Comparison of ENCODE assay signal across 22 cellular contexts in the genomic region with DNA sequence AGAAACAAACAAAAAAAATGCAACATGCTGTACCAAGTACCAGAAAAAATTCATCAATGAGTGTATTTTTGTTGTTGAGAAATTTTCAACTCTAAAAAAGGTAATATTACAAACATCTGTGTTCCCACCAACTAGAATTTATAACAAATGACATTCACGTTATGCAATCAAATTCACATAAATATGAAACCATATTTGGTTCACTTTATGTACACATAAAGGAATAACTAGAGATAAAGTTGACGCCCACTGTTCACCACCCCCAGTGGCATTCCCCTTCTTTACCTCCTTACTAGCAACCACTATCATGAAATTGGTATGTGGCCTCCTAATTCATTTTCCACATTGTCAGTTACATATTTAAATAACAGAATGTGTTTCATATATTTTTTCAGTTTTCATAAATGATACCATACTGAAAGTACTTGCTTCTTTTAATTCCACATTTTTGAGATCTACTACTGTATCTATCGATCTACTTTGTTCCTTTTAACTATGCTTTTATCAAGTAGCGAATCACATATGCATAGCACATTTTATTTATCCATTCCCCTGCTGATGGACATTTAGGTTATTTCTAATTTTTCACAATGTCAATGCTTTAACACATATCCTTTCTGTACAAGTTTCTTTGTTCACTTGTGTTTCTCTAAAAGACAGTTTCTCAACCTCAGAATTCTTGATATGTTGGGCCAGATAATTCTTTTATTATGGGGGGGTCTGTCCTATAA.
"Had no signal": no experiment of that assay in that cellular context is flagged by ENCODE, and none has a peak within 500 bp of the region (broad histone marks: within the 10 kb centered on the region; RNA-seq: fewer than 3 reads in every experiment).

No MANE protein-coding gene starts in this region.

- H3K4me3 Mint-ChIP-seq: activated B cell treated with CpG ODN at 0.5 μM for 24 hours; activated CD4-positive, alpha-beta memory T cell treated with anti-CD3 and anti-CD28 coated beads for 36 hours; activated CD8-positive, alpha-beta memory T cell treated with anti-CD3 and anti-CD28 coated beads, Interleukin-2, amount 10 ng/mL, durations not matched to agents 7 days and 5 days; activated T-helper 17 cell treated with anti-CD3 and anti-CD28 coated beads, Interleukin-2, amount 50 U/mL, for 72 hours; naive thymus-derived CD4-positive, alpha-beta T cell; T-helper 2 cell treated with Interferon-gamma antibody and Interleukin-4, amounts not matched to agents 5 μg/mL and 100 μg/mL, for 36 hours had no signal

- H3K27ac Mint-ChIP-seq: activated B cell treated with CpG ODN at 0.5 μM for 24 hours; activated CD4-positive, alpha-beta memory T cell treated with anti-CD3 and anti-CD28 coated beads for 36 hours; activated CD8-positive, alpha-beta memory T cell treated with anti-CD3 and anti-CD28 coated beads, Interleukin-2, amount 10 ng/mL, durations not matched to agents 7 days and 5 days; activated T-helper 17 cell treated with anti-CD3 and anti-CD28 coated beads, Interleukin-2, amount 50 U/mL, for 72 hours; naive thymus-derived CD4-positive, alpha-beta T cell; T-helper 2 cell treated with Interferon-gamma antibody and Interleukin-4, amounts not matched to agents 5 μg/mL and 100 μg/mL, for 36 hours had no signal

- ATAC-seq: activated CD8-positive, alpha-beta memory T cell treated with anti-CD3 and anti-CD28 coated beads, Interleukin-2, amount 10 ng/mL, durations not matched to agents 7 days and 5 days; activated T-helper 17 cell treated with anti-CD3 and anti-CD28 coated beads, Interleukin-2, amount 50 U/mL, for 72 hours; heart right ventricle; left ventricle myocardium superior; naive thymus-derived CD4-positive, alpha-beta T cell; psoas muscle; right cardiac atrium had no signal

- H3K4me1 Mint-ChIP-seq: activated CD8-positive, alpha-beta memory T cell treated with anti-CD3 and anti-CD28 coated beads, Interleukin-2, amount 10 ng/mL, durations not matched to agents 7 days and 5 days had no signal

- H3K4me3 ChIP-seq: breast epithelium, heart right ventricle, ovary, psoas muscle, skin epidermis, stomach, testis, upper lobe of left lung had no signal

- H3K27ac ChIP-seq: breast epithelium, epithelial cell of prostate, ovary, psoas muscle, skin epidermis, stomach, testis, upper lobe of left lung had no signal

- H3K27me3 Mint-ChIP-seq: activated B cell treated with CpG ODN at 0.5 μM for 24 hours; activated CD4-positive, alpha-beta memory T cell treated with anti-CD3 and anti-CD28 coated beads for 36 hours; activated CD8-positive, alpha-beta memory T cell treated with anti-CD3 and anti-CD28 coated beads, Interleukin-2, amount 10 ng/mL, durations not matched to agents 7 days and 5 days; activated T-helper 17 cell treated with anti-CD3 and anti-CD28 coated beads, Interleukin-2, amount 50 U/mL, for 72 hours; naive thymus-derived CD4-positive, alpha-beta T cell had no signal

- H3K9me3 Mint-ChIP-seq: activated T-helper 17 cell treated with anti-CD3 and anti-CD28 coated beads, Interleukin-2, amount 50 U/mL, for 72 hours; T-helper 2 cell treated with Interferon-gamma antibody and Interleukin-4, amounts not matched to agents 5 μg/mL and 100 μg/mL, for 36 hours had no signal

- H3K4me1 ChIP-seq: breast epithelium, psoas muscle, upper lobe of left lung had no signal

- H3K36me3 ChIP-seq: breast epithelium, heart right ventricle, ovary had no signal

- H3K9me3 ChIP-seq: breast epithelium, ovary, psoas muscle, stomach, testis, upper lobe of left lung had no signal

- DNase-seq: activated B cell treated with CpG ODN at 0.5 μM for 24 hours; activated CD4-positive, alpha-beta memory T cell treated with anti-CD3 and anti-CD28 coated beads for 36 hours; activated CD4-positive, alpha-beta T cell treated with anti-CD3 and anti-CD28 coated beads for 4 hours; activated CD8-positive, alpha-beta memory T cell treated with anti-CD3 and anti-CD28 coated beads, Interleukin-2, amount 10 ng/mL, durations not matched to agents 7 days and 5 days; activated naive CD4-positive, alpha-beta T cell treated with Interleukin-2 at 50 U/mL for 16 hours; heart right ventricle; left ventricle myocardium superior; mesendoderm; naive thymus-derived CD4-positive, alpha-beta T cell; ovary; psoas muscle; right cardiac atrium; stimulated activated CD4-positive, alpha-beta T cell treated with anti-CD3 and anti-CD28 coated beads, Interleukin-15, amount 100 ng/mL, for 24 hours; stimulated activated CD4-positive, alpha-beta T cell treated with anti-CD3 and anti-CD28 coated beads, Interleukin-2, amount 100 ng/mL, for 48 hours; stomach; testis; upper lobe of left lung had no signal
